In genomic region chr17:81515530-81516041, GRCh38 we compare ENCODE assay signal across 8 cellular contexts. TPM values are rescaled to one million over a fixed set of nuclear protein-coding genes. Genes with fewer than 3 reads are reported as not detected.
A peak's percentile ranks its signal among the peaks of the same experiment; 100 is the strongest.
DNase-seq lines count a peak whose midpoint lies in the region; ATAC-seq and TF ChIP-seq lines count a peak whose summit lies in the region.

No MANE protein-coding gene starts in this region.

- CTCF ChIA-PET in activated CD8-positive, alpha-beta T cell treated with anti-CD3 and anti-CD28 coated beads for 36 hours (lab: Charles Lee) = interaction anchor here (0.9 to 1.4 kb wide), 4 partner anchors 31 to 263 kb away, joined by 3 to 6 read pairs (median 3); no protein-coding TSS in a partner anchor

- WGBS in psoas muscle, 3 donors = 57 to 64% (median 61%) methylated on average over 19 of the region's 19 CpGs

- peaks cover 22% of the 10 kb centered on the region for H3K36me3 ChIP-seq in cardiac muscle cell
- peaks cover 6 to 16% of the 10 kb centered on the region in 2 donors for H3K36me3 ChIP-seq in psoas muscle (ENCODE audit: insufficient read depth in 1 of 2, low read depth in 1 of 2)

- intact Hi-C loops in activated CD8-positive, alpha-beta T cell treated with anti-CD3 and anti-CD28 coated beads for 36 hours (cut with micrococcal nuclease) = no loop called here
- intact Hi-C loops in psoas muscle (cut with DNase I) = loop anchor here in 1 of 2 donors (5.0 kb wide), 1 partner anchor 37 kb away; the partner anchor contains the start of gene FAAP100

- H3K9me3 ChIP-seq in cardiac muscle cell (ENCODE audit: low read depth) = no peaks in the 10 kb centered on the region
- no peaks in the 10 kb centered on the region for H3K9me3 ChIP-seq in psoas muscle

- H3K9me3 Mint-ChIP-seq in activated CD8-positive, alpha-beta T cell treated with anti-CD3 and anti-CD28 coated beads for 36 hours = no peaks in the 10 kb centered on the region

- H3K27ac ChIP-seq in cardiac muscle cell (peak overlapping the region; percentile 100), psoas muscle (peak overlapping the region; percentile 100)

- H3K4me3 ChIP-seq in GM12864 (ENCODE audit: low read depth, low read length) (peak overlapping the region; percentile 77), cardiac muscle cell (peak overlapping the region; percentile 100), psoas muscle (peak overlapping the region; percentile 86)

- POLR2A ChIA-PET in activated CD8-positive, alpha-beta T cell treated with anti-CD3 and anti-CD28 coated beads for 36 hours (lab: Charles Lee) = interaction anchor here (0.7 to 4.0 kb wide), 5 partner anchors 21 to 40 kb away, joined by 3 to 22 read pairs (median 5); partner anchors contain the start of gene FAAP100

- TF ChIP-seq CTCF in GM12864 (IDR thresholded peaks at IDR 0.05; ENCODE audit: low read depth, low read length, missing control alignments) (no peak), cardiac muscle cell (IDR thresholded peaks at IDR 0.05; ENCODE audit: low read depth, low read length) (no peak), psoas muscle (IDR thresholded peaks at IDR 0.05) (no peak)
- no peak for TF ChIP-seq CTCF in activated CD8-positive, alpha-beta T cell treated with anti-CD3 and anti-CD28 coated beads for 36 hours (IDR thresholded peaks at IDR 0.05)

- no peak for DNase-seq in GM12864 (ENCODE audit: low read depth)
- DNase-seq in activated CD8-positive, alpha-beta T cell treated with anti-CD3 and anti-CD28 coated beads for 36 hours = no peak
- DNase-seq in cardiac muscle cell (ENCODE audit: low read depth in 1 of 2, low spot score in 1 of 2) = no peak
- peak; percentile 33 to 67 for DNase-seq in psoas muscle
- DNase-seq in NCI-H146 treated with DMSO at 0.1 percent for 48 hours (lab: John Stamatoyannopoulos, UW; ENCODE audit: unreplicated experiment) = no peak
- DNase-seq in activated CD4-positive, alpha-beta T cell treated with anti-CD3 and anti-CD28 coated beads, Interleukin-2, amount 50 U/mL, for 48 hours = no peak

- H3K27me3 Mint-ChIP-seq in activated CD8-positive, alpha-beta T cell treated with anti-CD3 and anti-CD28 coated beads for 36 hours = no peaks in the 10 kb centered on the region

- H3K4me3 Mint-ChIP-seq in activated CD8-positive, alpha-beta T cell treated with anti-CD3 and anti-CD28 coated beads for 36 hours = peak overlapping the region; percentile 88

- ATAC-seq in activated CD8-positive, alpha-beta T cell treated with anti-CD3 and anti-CD28 coated beads for 36 hours = no peak
- ATAC-seq in psoas muscle = no peak
- ATAC-seq in GM18511 (IDR thresholded peaks at IDR 0.05; ENCODE audit: unreplicated experiment) = no peak
- no peak for ATAC-seq in GM19452 (IDR thresholded peaks at IDR 0.05; ENCODE audit: unreplicated experiment)

- H3K4me1 Mint-ChIP-seq in activated CD8-positive, alpha-beta T cell treated with anti-CD3 and anti-CD28 coated beads for 36 hours (ENCODE audit: low read depth) = peaks cover 22% of the 10 kb centered on the region

- H3K27ac Mint-ChIP-seq in activated CD8-positive, alpha-beta T cell treated with anti-CD3 and anti-CD28 coated beads for 36 hours = peak overlapping the region; percentile 94

- H3K4me1 ChIP-seq in cardiac muscle cell (ENCODE audit: low read depth) (peaks cover 33% of the 10 kb centered on the region), psoas muscle (peaks cover 44% of the 10 kb centered on the region)

- H3K36me3 Mint-ChIP-seq in activated CD8-positive, alpha-beta T cell treated with anti-CD3 and anti-CD28 coated beads for 36 hours (ENCODE audit: low read depth) = peaks cover 20% of the 10 kb centered on the region

- H3K27me3 ChIP-seq in cardiac muscle cell = peaks cover 3% of the 10 kb centered on the region
- H3K27me3 ChIP-seq in psoas muscle (ENCODE audit: insufficient read depth in 3 of 3, low read length in 2 of 3) = peaks cover 0 to 9% (median 4%) of the 10 kb centered on the region in 3 donors

RNA-seq across cellular contexts. Expression of gene ACTG1, which starts 3.0 kb away (rescaled TPM):
- total RNA-seq in activated CD8-positive, alpha-beta T cell treated with anti-CD3 and anti-CD28 coated beads for 36 hours = 1,000 to 10,000 TPM; 4,606 to 4,756 TPM
- total RNA-seq in cardiac muscle cell (2,244 and 2,883 TPM in 2 replicates), psoas muscle (100 to 1,000 TPM; 341 to 567 (median 431) TPM)
- polyA plus RNA-seq in cardiac muscle cell (1,007 and 1,036 TPM in 2 replicates), psoas muscle (100 to 1,000 TPM; 150 to 620 (median 219) TPM)

RNA-seq across cellular contexts. Expression of gene FSCN2, which starts 12.6 kb away (rescaled TPM):
- under 1 TPM in 1 of 2 experiments, not detected in 1; 0.32 TPM for total RNA-seq in activated CD8-positive, alpha-beta T cell treated with anti-CD3 and anti-CD28 coated beads for 36 hours
- total RNA-seq in cardiac muscle cell (9.0 and 11.3 TPM in 2 replicates), psoas muscle (under 1 TPM in 3 of 4 donors, not detected in 1; 0.13 to 0.71 (median 0.38) TPM)
- polyA plus RNA-seq in cardiac muscle cell (1.5 and 2.4 TPM in 2 replicates), psoas muscle (under 1 TPM; 0.08 to 0.09 (median 0.08) TPM)

RNA-seq across cellular contexts. Expression of gene FAAP100, which starts 36.6 kb away (rescaled TPM):
- total RNA-seq in activated CD8-positive, alpha-beta T cell treated with anti-CD3 and anti-CD28 coated beads for 36 hours = 10 to 100 TPM; 40.5 to 42.7 TPM
- total RNA-seq in cardiac muscle cell (57.0 and 65.6 TPM in 2 replicates), psoas muscle (10 to 100 TPM; 11.8 to 13.1 (median 12.7) TPM)
- polyA plus RNA-seq in cardiac muscle cell (51.2 and 56.9 TPM in 2 replicates), psoas muscle (10 to 100 TPM; 11.6 to 16.3 (median 12.6) TPM)

Comparison
In these comparisons a context has a peak if more than half of its experiments do, and no peak if none do; other contexts are left out.
1. DNase-seq: peak in psoas muscle (2 of 2); none in GM12864 (single experiment), activated CD8-positive, alpha-beta T cell treated with anti-CD3 and anti-CD28 coated beads for 36 hours (single experiment), cardiac muscle cell (0 of 2), NCI-H146 treated with DMSO at 0.1 percent for 48 hours (single experiment) and activated CD4-positive, alpha-beta T cell treated with anti-CD3 and anti-CD28 coated beads, Interleukin-2, amount 50 U/mL, for 48 hours (0 of 2).
2. Peak in every context shown above with its lines, with median percentiles within 50 percentile points of each other: H3K4me3 ChIP-seq.